In genomic region chr12:122072031-122072970, GRCh38 we compare ENCODE assay signal across 10 cellular contexts. TPM values are rescaled to one million over a fixed set of nuclear protein-coding genes. Genes with fewer than 3 reads are reported as not detected.
DNase-seq lines count a peak whose midpoint lies in the region; ATAC-seq, FAIRE-seq and TF ChIP-seq lines count a peak whose summit lies in the region.
"Had no signal": no experiment of that assay in that cellular context is flagged by ENCODE, and none has a peak within 500 bp of the region (broad histone marks: within the 10 kb centered on the region; RNA-seq: fewer than 3 reads in every experiment).

No MANE protein-coding gene starts in this region.

- intact Hi-C loops in thyroid gland (cut with DNase I): no loop called here

- H3K36me3 ChIP-seq in iPS-15b (ENCODE audit: control insufficient read depth, insufficient read depth, low read length) (no peaks in the 10 kb centered on the region), thyroid gland (no peaks in the 10 kb centered on the region)

- ATAC-seq in HG03439 (IDR thresholded peaks at IDR 0.05; ENCODE audit: unreplicated experiment): no peak
- ATAC-seq in HG02885 (IDR thresholded peaks at IDR 0.05; ENCODE audit: poor library complexity, unreplicated experiment): no peak

- H3K4me3 ChIP-seq in iPS-15b (ENCODE audit: low read depth, low read length) (no peak overlapping the region), thyroid gland (replicated peaks in 1 of 3) (no peak overlapping the region)

- peak in 2 of 6 experiments; percentile 35 to 42 for TF ChIP-seq CTCF in thyroid gland (IDR thresholded peaks at IDR 0.05)

- TF ChIP-seq POLR2A in thyroid gland (IDR thresholded peaks at IDR 0.05): peak in 1 of 2 donors; percentile 62

- H3K27me3 ChIP-seq in iPS-15b (ENCODE audit: control insufficient read depth, insufficient read depth, low read length) (no peaks in the 10 kb centered on the region), thyroid gland (no peaks in the 10 kb centered on the region)

- no peaks in the 10 kb centered on the region for H3K9me3 ChIP-seq in iPS-15b (ENCODE audit: control insufficient read depth, insufficient read depth, low read length)
- no peaks in the 10 kb centered on the region for H3K9me3 ChIP-seq in thyroid gland

- DNase-seq in HS-27A (ENCODE audit: low read depth) (peak; percentile 50), amniotic epithelial cell (ENCODE audit: low read depth) (peak; percentile 98), thyroid gland (peak; percentile 86 to 90), GM19239 (ENCODE audit: insufficient read length, low spot score) (no peak)
- no peak for DNase-seq in stimulated activated CD4-positive, alpha-beta T cell treated with anti-CD3 and anti-CD28 coated beads, Interleukin-4, amount 100 ng/mL, for 4 hours
- DNase-seq: activated effector memory CD4-positive, alpha-beta T cell treated with anti-CD3 and anti-CD28 coated beads, Interleukin-2, amount 50 U/mL, for 16 hours; stimulated activated CD4-positive, alpha-beta T cell treated with anti-CD3 and anti-CD28 coated beads, Interleukin-2, amount 100 ng/mL, for 48 hours had no signal

- FAIRE-seq in GM19239 (lab: Jason Lieb, UNC): no peak

- 39 to 46% methylated on average over 11 of the region's 11 CpGs for WGBS in thyroid gland, 2 donors

- peak overlapping the region; percentile 9 for H3K9ac ChIP-seq in iPS-15b (ENCODE audit: low read depth, low read length)

- peak overlapping the region; percentile 82 to 96 (median 86) for H3K27ac ChIP-seq in thyroid gland

- no peaks in the 10 kb centered on the region for H3K4me1 ChIP-seq in iPS-15b (ENCODE audit: control insufficient read depth, insufficient read depth, low read length)
- peaks cover 43 to 54% of the 10 kb centered on the region in 2 donors for H3K4me1 ChIP-seq in thyroid gland

RNA-seq across cellular contexts. Expression of gene MLXIP, which starts 6.3 kb away (rescaled TPM):
- 10 to 100 TPM; 34.0 to 70.1 (median 46.2) TPM for total RNA-seq in thyroid gland

RNA-seq across cellular contexts. Expression of gene BCL7A, which starts 50.6 kb away (rescaled TPM):
- 10 to 100 TPM; 18.3 to 27.2 (median 22.7) TPM for total RNA-seq in thyroid gland

Comparison
In these comparisons a context has a peak if more than half of its experiments do, and no peak if none do; other contexts are left out.
1. DNase-seq: peak in HS-27A (single experiment), amniotic epithelial cell (single experiment) and thyroid gland (2 of 2); none in stimulated activated CD4-positive, alpha-beta T cell treated with anti-CD3 and anti-CD28 coated beads, Interleukin-4, amount 100 ng/mL, for 4 hours (0 of 2) and GM19239 (single experiment).